In the genomic region with DNA sequence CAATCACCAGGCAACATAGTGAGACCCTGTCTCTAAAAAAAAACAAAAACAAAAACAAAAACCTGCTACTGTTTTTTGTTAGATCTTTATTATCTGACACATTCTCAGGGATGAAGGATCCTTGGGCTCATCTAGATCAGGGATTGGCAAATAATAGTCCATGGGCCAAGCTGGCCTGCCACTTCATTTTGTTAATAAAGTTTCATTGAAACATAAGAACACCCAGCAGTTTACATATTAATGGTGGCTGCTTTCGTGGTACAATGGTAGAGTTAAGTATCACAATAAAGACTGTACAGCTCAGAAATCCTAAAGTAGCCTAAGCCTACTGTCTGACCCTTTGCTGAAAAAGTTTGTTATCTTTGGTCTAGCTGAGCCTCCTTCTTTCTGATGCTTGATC, we compare ENCODE assay signal across 9 cellular contexts. TPM values are rescaled to one million over a fixed set of nuclear protein-coding genes. Genes with fewer than 3 reads are reported as not detected.
DNase-seq lines count a peak whose midpoint lies in the region; ATAC-seq and TF ChIP-seq lines count a peak whose summit lies in the region.
"Had no signal": no experiment of that assay in that cellular context is flagged by ENCODE, and none has a peak within 500 bp of the region (broad histone marks: within the 10 kb centered on the region; RNA-seq: fewer than 3 reads in every experiment).

No MANE protein-coding gene starts in this region.

- no peak overlapping the region for H3K18ac ChIP-seq in mesenchymal stem cell (ENCODE audit: low read depth in 1 of 2, low read length in 2 of 2)

- H2BK12ac ChIP-seq in mesenchymal stem cell (ENCODE audit: low read length in 2 of 2): peak overlapping the region in 1 of 2 experiments; percentile 23

- H2AFZ ChIP-seq in mesenchymal stem cell (ENCODE audit: low read depth, low read length): no peak overlapping the region

- H3K27ac Mint-ChIP-seq in chondrocyte (ENCODE audit: unreplicated experiment) (peak overlapping the region; percentile 97), natural killer cell (no peak overlapping the region)

- no peak overlapping the region for H2BK15ac ChIP-seq in mesenchymal stem cell (ENCODE audit: low read depth, poor library complexity, severe bottlenecking)

- no peak for TF ChIP-seq POLR2A in tibial nerve (IDR thresholded peaks at IDR 0.05)

- H3K9me3 Mint-ChIP-seq in chondrocyte (ENCODE audit: low read depth) (no peaks in the 10 kb centered on the region), natural killer cell (no peaks in the 10 kb centered on the region)

- H3K4me2 ChIP-seq in mesenchymal stem cell (ENCODE audit: low read length, poor library complexity, severe bottlenecking): peak overlapping the region; percentile 95

- ATAC-seq in natural killer cell (no peak), GM21717 (IDR thresholded peaks at IDR 0.05; ENCODE audit: unreplicated experiment) (no peak), HG03521 (IDR thresholded peaks at IDR 0.05; ENCODE audit: unreplicated experiment) (no peak)

- H3K9me3 ChIP-seq in HUES64 (ENCODE audit: insufficient read depth, low read depth, low read length) (no peaks in the 10 kb centered on the region), mesenchymal stem cell (ENCODE audit: control insufficient read depth, low read length) (no peaks in the 10 kb centered on the region), tibial nerve (no peaks in the 10 kb centered on the region)

- H3K79me1 ChIP-seq in mesenchymal stem cell (replicated peaks; ENCODE audit: low read length, poor library complexity, severe bottlenecking): no peaks in the 10 kb centered on the region

- H4K91ac ChIP-seq in mesenchymal stem cell (ENCODE audit: low read length): no peak overlapping the region

- no peak for TF ChIP-seq EP300 in tibial nerve (IDR thresholded peaks at IDR 0.05)

- 100% methylated on average over 1 of the region's 1 CpG for WGBS in HUES64
- WGBS in mesenchymal stem cell: 90% methylated on average over 1 of the region's 1 CpG
- WGBS in tibial nerve, 2 donors: 81 to 85% methylated on average over 1 of the region's 1 CpG

- H3K4ac ChIP-seq in mesenchymal stem cell (ENCODE audit: low read depth in 1 of 2, low read length in 2 of 2): no peak overlapping the region

- H3K4me1 Mint-ChIP-seq in chondrocyte (ENCODE audit: low read depth) (peaks cover 44% of the 10 kb centered on the region), natural killer cell (peaks cover 0 to 3% of the 10 kb centered on the region in 2 donors)

- H3K27me3 ChIP-seq in HUES64 (ENCODE audit: insufficient read depth, low read length) (no peaks in the 10 kb centered on the region), mesenchymal stem cell (ENCODE audit: control insufficient read depth in 1 of 2, insufficient read depth in 1 of 2, low read length in 2 of 2) (no peaks in the 10 kb centered on the region), tibial nerve (no peaks in the 10 kb centered on the region)

- TF ChIP-seq CTCF in chondrocyte (IDR thresholded peaks at IDR 0.05) (no peak), tibial nerve (IDR thresholded peaks at IDR 0.05) (no peak), natural killer cell (IDR thresholded peaks at IDR 0.05) (no peak)

- H3K36me3 ChIP-seq in HUES64 (ENCODE audit: insufficient read depth, low read length) (no peaks in the 10 kb centered on the region), mesenchymal stem cell (ENCODE audit: control insufficient read depth in 1 of 2, insufficient read depth in 2 of 2, low read depth in 1 of 2, low read length in 2 of 2) (no peaks in the 10 kb centered on the region), tibial nerve (no peaks in the 10 kb centered on the region)

- peak overlapping the region; percentile 66 for H3K4me3 Mint-ChIP-seq in chondrocyte (ENCODE audit: unreplicated experiment)
- no peak overlapping the region for H3K4me3 Mint-ChIP-seq in natural killer cell

- H3K9ac ChIP-seq in HUES64 (ENCODE audit: low read depth, low read length) (peak overlapping the region; percentile 23; the same call in 1 of the 2 replicates), mesenchymal stem cell (ENCODE audit: low read length) (peak overlapping the region; percentile 94)

- intact Hi-C loops in natural killer cell (cut with micrococcal nuclease): no loop called here

- H3K27me3 Mint-ChIP-seq in chondrocyte (ENCODE audit: low read depth) (no peaks in the 10 kb centered on the region), natural killer cell (ENCODE audit: low read depth in 2 of 2) (no peaks in the 10 kb centered on the region)

- H3K14ac ChIP-seq in mesenchymal stem cell (ENCODE audit: low read length in 2 of 2): no peak overlapping the region

- no peak overlapping the region for H3K23ac ChIP-seq in mesenchymal stem cell (ENCODE audit: low read length in 2 of 2)

- H3K4me3 ChIP-seq in HUES64 (ENCODE audit: low read length): no peak overlapping the region
- peak overlapping the region in 1 of 2 experiments; percentile 72 for H3K4me3 ChIP-seq in mesenchymal stem cell (ENCODE audit: insufficient read depth in 1 of 2, low read depth in 1 of 2, low read length in 2 of 2)
- no peak overlapping the region for H3K4me3 ChIP-seq in tibial nerve

- H3K4me1 ChIP-seq in HUES64 (ENCODE audit: insufficient read depth, low read length): peaks cover 16% of the 10 kb centered on the region; the same call in 1 of the 2 replicates
- H3K4me1 ChIP-seq in mesenchymal stem cell (ENCODE audit: control insufficient read depth, insufficient read depth, low read depth, low read length): peaks cover 7% of the 10 kb centered on the region
- H3K4me1 ChIP-seq in tibial nerve: peaks cover 0 to 44% (median 4%) of the 10 kb centered on the region in 4 donors

- H3K27ac ChIP-seq in HUES64 (ENCODE audit: low read depth, low read length) (peak overlapping the region; percentile 48), mesenchymal stem cell (ENCODE audit: low read length, poor library complexity, severe bottlenecking) (peak overlapping the region; percentile 96), tibial nerve (peak overlapping the region; percentile 58 to 84 (median 78))

- no peak overlapping the region for H4K8ac ChIP-seq in mesenchymal stem cell (ENCODE audit: low read length)

- H2BK5ac ChIP-seq in mesenchymal stem cell (ENCODE audit: low read depth, low read length, poor library complexity, severe bottlenecking): peak overlapping the region; percentile 82

- peaks cover 1% of the 10 kb centered on the region for H3K36me3 Mint-ChIP-seq in chondrocyte (ENCODE audit: low read depth)
- H3K36me3 Mint-ChIP-seq in natural killer cell: peaks cover 6% of the 10 kb centered on the region

- peak overlapping the region; percentile 36 for H2BK120ac ChIP-seq in mesenchymal stem cell (ENCODE audit: low read depth, low read length)

- peak overlapping the region; percentile 64 for H2AK5ac ChIP-seq in mesenchymal stem cell (ENCODE audit: low read length, severe bottlenecking)

- DNase-seq in chondrocyte (ENCODE audit: low spot score): no peak
- no peak for DNase-seq in mesenchymal stem cell
- no peak for DNase-seq in tibial nerve (ENCODE audit: low spot score in 2 of 2)
- DNase-seq in activated CD4-positive, alpha-beta T cell treated with anti-CD3 and anti-CD28 coated beads for 4 hours: no peak
- DNase-seq in natural killer cell: no peak
- DNase-seq: NCI-H1105 had no signal

RNA-seq across cellular contexts. Expression of gene CLEC18A, which starts 32.9 kb away (rescaled TPM):
- 0.50 TPM for polyA plus RNA-seq in HUES64 (2013, experiment 1 of 2)
- polyA plus RNA-seq in HUES64 (2013, experiment 2 of 2): 1.3 TPM
- total RNA-seq in chondrocyte: 3.5 to 4.5 TPM (median 4.3 TPM) in 3 replicates
- 0.23 TPM for polyA plus RNA-seq in mesenchymal stem cell (2013, experiment 1 of 2)
- 0.18 TPM for polyA plus RNA-seq in mesenchymal stem cell (2013, experiment 2 of 2)
- total RNA-seq in tibial nerve: 1 to 10 TPM in 3 of 4 donors, not detected in 1; 1.2 to 2.4 (median 2.1) TPM
- total RNA-seq in natural killer cell: 1 to 10 TPM; 2.3 to 2.7 (median 2.4) TPM
